8 cellular contexts compared by ENCODE assay signal in the genomic region with DNA sequence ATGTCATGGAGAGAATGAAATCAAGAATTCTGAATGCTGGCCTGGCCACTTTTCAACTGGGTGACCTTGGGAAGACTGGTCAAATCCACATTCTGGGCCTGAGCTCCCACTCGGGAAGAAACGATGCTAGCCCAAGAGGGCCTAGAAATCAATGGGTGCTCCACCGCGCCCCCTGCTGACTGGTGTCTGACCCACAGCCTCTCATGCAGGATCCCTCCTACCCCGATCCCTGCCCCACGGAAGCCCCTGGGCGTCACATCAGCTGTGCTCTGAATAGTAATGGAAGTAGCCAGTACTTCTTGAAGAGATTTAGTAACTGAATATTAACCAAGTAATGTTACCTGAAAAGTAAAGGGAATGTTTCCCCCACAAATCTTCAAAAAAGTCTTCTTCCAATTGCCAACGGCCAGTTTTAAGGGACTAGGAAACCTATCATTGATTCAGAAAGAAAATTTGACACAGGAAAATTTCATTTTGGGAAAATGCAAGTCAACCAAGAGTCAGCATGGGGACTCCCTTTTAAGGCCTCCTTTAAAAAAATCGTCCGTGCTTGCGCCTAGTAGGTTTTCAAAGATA. TPM values are rescaled to one million over a fixed set of nuclear protein-coding genes. Genes with fewer than 3 reads are reported as not detected.
DNase-seq lines count a peak whose midpoint lies in the region; TF ChIP-seq lines count a peak whose summit lies in the region.

No MANE protein-coding gene starts in this region.

- no peak for TF ChIP-seq EP300 in stomach (IDR thresholded peaks at IDR 0.05)

- no peak overlapping the region for H3K27ac ChIP-seq in stomach

- H3K4me3 Mint-ChIP-seq in T-helper 2 cell treated with Interferon-gamma antibody and Interleukin-4, amounts not matched to agents 5 μg/mL and 100 μg/mL, for 36 hours: no peak overlapping the region

- no peaks in the 10 kb centered on the region for H3K27me3 Mint-ChIP-seq in T-helper 2 cell treated with Interferon-gamma antibody and Interleukin-4, amounts not matched to agents 5 μg/mL and 100 μg/mL, for 36 hours (ENCODE audit: low read depth)

- H3K9me3 ChIP-seq in MG63: no peaks in the 10 kb centered on the region
- no peaks in the 10 kb centered on the region for H3K9me3 ChIP-seq in stomach

- no peaks in the 10 kb centered on the region for H3K27me3 ChIP-seq in MG63
- no peaks in the 10 kb centered on the region for H3K27me3 ChIP-seq in stomach

- no peak for TF ChIP-seq POLR2A in stomach (IDR thresholded peaks at IDR 0.05)

- no peaks in the 10 kb centered on the region for H3K9me3 Mint-ChIP-seq in T-helper 2 cell treated with Interferon-gamma antibody and Interleukin-4, amounts not matched to agents 5 μg/mL and 100 μg/mL, for 36 hours

- H3K36me3 ChIP-seq in MG63 (no peaks in the 10 kb centered on the region), stomach (peaks cover 0 to 17% (median 13%) of the 10 kb centered on the region in 4 donors)

- peak in 2 of 7 experiments; percentile 7 to 8 for TF ChIP-seq CTCF in stomach (IDR thresholded peaks at IDR 0.05)

- H3K4me3 ChIP-seq in MG63 (no peak overlapping the region), stomach (no peak overlapping the region)

- H3K4me1 Mint-ChIP-seq in T-helper 2 cell treated with Interferon-gamma antibody and Interleukin-4, amounts not matched to agents 5 μg/mL and 100 μg/mL, for 36 hours (ENCODE audit: low read depth): no peaks in the 10 kb centered on the region

- intact Hi-C loops in stomach (cut with DNase I; ENCODE audit: low total_unique reads): no loop called here

- no peak overlapping the region for H3K27ac Mint-ChIP-seq in T-helper 2 cell treated with Interferon-gamma antibody and Interleukin-4, amounts not matched to agents 5 μg/mL and 100 μg/mL, for 36 hours

- DNase-seq in activated naive CD4-positive, alpha-beta T cell treated with Interleukin-2 at 50 U/mL for 16 hours: peak; percentile 5
- no peak for DNase-seq in activated naive CD4-positive, alpha-beta T cell (lab: John Stamatoyannopoulos, UW)
- DNase-seq in MG63 (peak; percentile 15), ecto neural progenitor cell (ENCODE audit: low spot score) (peak; percentile 74), T-helper 1 cell (no peak), stomach (no peak)
- peak; percentile 18 to 20 for DNase-seq in stimulated activated CD8-positive, alpha-beta memory T cell treated with anti-CD3 and anti-CD28 coated beads, Interleukin-2, amount 100 ng/mL, for 48 hours (ENCODE audit: low read depth in 2 of 2)
- DNase-seq in T-helper 2 cell treated with Interferon-gamma antibody and Interleukin-4, amounts not matched to agents 5 μg/mL and 100 μg/mL, for 36 hours (ENCODE audit: low spot score): no peak

- no peaks in the 10 kb centered on the region for H3K4me1 ChIP-seq in stomach

- H3K36me3 Mint-ChIP-seq in T-helper 2 cell treated with Interferon-gamma antibody and Interleukin-4, amounts not matched to agents 5 μg/mL and 100 μg/mL, for 36 hours (ENCODE audit: low read depth): no peaks in the 10 kb centered on the region

- 79 to 83% (median 82%) methylated on average over 11 of the region's 11 CpGs for WGBS in stomach, 5 donors

RNA-seq across cellular contexts. Expression of a gene that starts 43.9 kb away (rescaled TPM):
- not detected in 2 replicates for total RNA-seq in MG63 (2014; rRNA removed; shearing (Covaris generic); ENCODE audit: low replicate concordance)
- 1 to 10 TPM in 1 of 5 donors, under 1 TPM in 1, not detected in 3; 0.18 to 4.3 TPM for total RNA-seq in stomach
- polyA plus RNA-seq in stomach: under 1 TPM in 2 of 3 donors, not detected in 1; 0.03 to 0.19 TPM

Comparison
In these comparisons a context has a peak if more than half of its experiments do, and no peak if none do; other contexts are left out.
1. DNase-seq: peak in activated naive CD4-positive, alpha-beta T cell treated with Interleukin-2 at 50 U/mL for 16 hours (single experiment), MG63 (single experiment), ecto neural progenitor cell (single experiment) and stimulated activated CD8-positive, alpha-beta memory T cell treated with anti-CD3 and anti-CD28 coated beads, Interleukin-2, amount 100 ng/mL, for 48 hours (2 of 2); none in activated naive CD4-positive, alpha-beta T cell (0 of 4), T-helper 2 cell treated with Interferon-gamma antibody and Interleukin-4, amounts not matched to agents 5 μg/mL and 100 μg/mL, for 36 hours (single experiment), T-helper 1 cell (0 of 5) and stomach (single experiment).